8 cellular contexts compared by ENCODE assay signal in genomic region chr19:45137179-45137761, GRCh38. TPM values are rescaled to one million over a fixed set of nuclear protein-coding genes. Genes with fewer than 3 reads are reported as not detected.
DNase-seq lines count a peak whose midpoint lies in the region; ATAC-seq, FAIRE-seq and TF ChIP-seq lines count a peak whose summit lies in the region.

No MANE protein-coding gene starts in this region.

- in situ Hi-C loops in astrocyte of the cerebellum (cut with HindIII; ENCODE audit: low sequenced_read_pairs): no loop called here

- no peak for FAIRE-seq in kidney (lab: Jason Lieb, UNC)

- H3K27me3 Mint-ChIP-seq in activated T-helper 1 cell treated with anti-CD3 and anti-CD28 coated beads, Interleukin-12 subunit alpha, Interleukin-12 subunit beta, Interleukin-2, Interleukin-4 antibody, amounts not matched to agents 30 ng/mL and 10 ng/mL and 1 ng/mL, durations not matched to agents 14 hours and 24 hours and 36 hours (ENCODE audit: insufficient read depth): no peaks in the 10 kb centered on the region

- peak; percentile 73 for ATAC-seq in HG03108 (IDR thresholded peaks at IDR 0.05; ENCODE audit: unreplicated experiment)
- ATAC-seq in stimulated activated effector memory CD8-positive, alpha-beta T cell treated with anti-CD3 and anti-CD28 coated beads, Interleukin-12 subunit alpha, Interleukin-12 subunit beta, amount 100 ng/mL, for 72 hours: no peak

- H3K9me3 ChIP-seq in kidney (ENCODE audit: control insufficient read depth in 1 of 2, low read length in 2 of 2): no peaks in the 10 kb centered on the region

- no peak overlapping the region for H3K4me3 Mint-ChIP-seq in stimulated activated effector memory CD8-positive, alpha-beta T cell treated with anti-CD3 and anti-CD28 coated beads, Interleukin-12 subunit alpha, Interleukin-12 subunit beta, amount 100 ng/mL, for 72 hours
- no peak overlapping the region for H3K4me3 Mint-ChIP-seq in activated T-helper 1 cell treated with anti-CD3 and anti-CD28 coated beads, Interleukin-12 subunit alpha, Interleukin-12 subunit beta, Interleukin-2, Interleukin-4 antibody, amounts not matched to agents 30 ng/mL and 10 ng/mL and 1 ng/mL, durations not matched to agents 14 hours and 24 hours and 36 hours

- no peak overlapping the region for H3K27ac ChIP-seq in kidney (ENCODE audit: low read depth in 2 of 2, low read length in 2 of 2)

- H3K4me3 ChIP-seq in astrocyte of the cerebellum (ENCODE audit: low read depth, low read length) (no peak overlapping the region), kidney (ENCODE audit: low read length in 2 of 2) (no peak overlapping the region)

- no peaks in the 10 kb centered on the region for H3K4me1 ChIP-seq in kidney (ENCODE audit: control insufficient read depth in 1 of 2, insufficient read depth in 1 of 2, low read depth in 1 of 2, low read length in 2 of 2)

- peak overlapping the region; percentile 41 for H3K27ac Mint-ChIP-seq in stimulated activated effector memory CD8-positive, alpha-beta T cell treated with anti-CD3 and anti-CD28 coated beads, Interleukin-12 subunit alpha, Interleukin-12 subunit beta, amount 100 ng/mL, for 72 hours
- no peak overlapping the region for H3K27ac Mint-ChIP-seq in activated T-helper 1 cell treated with anti-CD3 and anti-CD28 coated beads, Interleukin-12 subunit alpha, Interleukin-12 subunit beta, Interleukin-2, Interleukin-4 antibody, amounts not matched to agents 30 ng/mL and 10 ng/mL and 1 ng/mL, durations not matched to agents 14 hours and 24 hours and 36 hours

- H3K4me1 Mint-ChIP-seq in stimulated activated effector memory CD8-positive, alpha-beta T cell treated with anti-CD3 and anti-CD28 coated beads, Interleukin-12 subunit alpha, Interleukin-12 subunit beta, amount 100 ng/mL, for 72 hours: peaks cover 23% of the 10 kb centered on the region
- H3K4me1 Mint-ChIP-seq in activated T-helper 1 cell treated with anti-CD3 and anti-CD28 coated beads, Interleukin-12 subunit alpha, Interleukin-12 subunit beta, Interleukin-2, Interleukin-4 antibody, amounts not matched to agents 30 ng/mL and 10 ng/mL and 1 ng/mL, durations not matched to agents 14 hours and 24 hours and 36 hours (ENCODE audit: low read depth): no peaks in the 10 kb centered on the region

- intact Hi-C loops in kidney (cut with DNase I): no loop called here
- intact Hi-C loops in activated T-helper 1 cell treated with anti-CD3 and anti-CD28 coated beads, Interleukin-12 subunit alpha, Interleukin-12 subunit beta, Interleukin-2, Interleukin-4 antibody, amounts not matched to agents 30 ng/mL and 10 ng/mL and 1 ng/mL, durations not matched to agents 14 hours and 24 hours and 36 hours (cut with micrococcal nuclease): no loop called here

- peaks cover 14% of the 10 kb centered on the region for H3K36me3 Mint-ChIP-seq in stimulated activated effector memory CD8-positive, alpha-beta T cell treated with anti-CD3 and anti-CD28 coated beads, Interleukin-12 subunit alpha, Interleukin-12 subunit beta, amount 100 ng/mL, for 72 hours
- H3K36me3 Mint-ChIP-seq in activated T-helper 1 cell treated with anti-CD3 and anti-CD28 coated beads, Interleukin-12 subunit alpha, Interleukin-12 subunit beta, Interleukin-2, Interleukin-4 antibody, amounts not matched to agents 30 ng/mL and 10 ng/mL and 1 ng/mL, durations not matched to agents 14 hours and 24 hours and 36 hours (ENCODE audit: low read depth): no peaks in the 10 kb centered on the region

- TF ChIP-seq CTCF in astrocyte of the cerebellum (IDR thresholded peaks at IDR 0.05; ENCODE audit: low read depth, low read length, missing control alignments) (no peak), kidney (IDR thresholded peaks at IDR 0.05; ENCODE audit: borderline replicate concordance, extremely low read depth, insufficient read depth) (no peak)

- H3K36me3 ChIP-seq in kidney (ENCODE audit: control insufficient read depth in 1 of 2, insufficient read depth in 2 of 2, low read length in 2 of 2): peaks cover 0 to 2% of the 10 kb centered on the region in 2 donors

- DNase-seq in GM19238 (ENCODE audit: insufficient read length, low spot score) (peak; percentile 92), astrocyte of the cerebellum (ENCODE audit: low read depth) (peak; percentile 35), kidney (no peak), NCI-H1105 treated with DMSO at 0.1 percent for 48 hours (lab: John Stamatoyannopoulos, UW) (no peak), NCI-H187 (lab: John Stamatoyannopoulos, UW) (no peak)
- no peak for DNase-seq in stimulated activated effector memory CD8-positive, alpha-beta T cell treated with anti-CD3 and anti-CD28 coated beads, Interleukin-12 subunit alpha, Interleukin-12 subunit beta, amount 100 ng/mL, for 72 hours (ENCODE audit: low spot score in 2 of 2)
- DNase-seq in activated T-helper 1 cell treated with anti-CD3 and anti-CD28 coated beads, Interleukin-12 subunit alpha, Interleukin-12 subunit beta, Interleukin-2, Interleukin-4 antibody, amounts not matched to agents 30 ng/mL and 10 ng/mL and 1 ng/mL, durations not matched to agents 14 hours and 24 hours and 36 hours (ENCODE audit: low spot score): no peak

- no peak overlapping the region for H3K9ac ChIP-seq in kidney (ENCODE audit: low read length in 2 of 2)

- H3K9me3 Mint-ChIP-seq in stimulated activated effector memory CD8-positive, alpha-beta T cell treated with anti-CD3 and anti-CD28 coated beads, Interleukin-12 subunit alpha, Interleukin-12 subunit beta, amount 100 ng/mL, for 72 hours: no peaks in the 10 kb centered on the region
- no peaks in the 10 kb centered on the region for H3K9me3 Mint-ChIP-seq in activated T-helper 1 cell treated with anti-CD3 and anti-CD28 coated beads, Interleukin-12 subunit alpha, Interleukin-12 subunit beta, Interleukin-2, Interleukin-4 antibody, amounts not matched to agents 30 ng/mL and 10 ng/mL and 1 ng/mL, durations not matched to agents 14 hours and 24 hours and 36 hours

RNA-seq across cellular contexts. Expression of gene NKPD1, which starts 23.5 kb away (rescaled TPM):
- 0.09 TPM for total RNA-seq in kidney
- polyA plus RNA-seq in kidney (ENCODE audit: insufficient read depth, low read depth, low replicate concordance): not detected
- 0.16 and 0.20 TPM in 2 replicates for total RNA-seq in activated T-helper 1 cell treated with anti-CD3 and anti-CD28 coated beads, Interleukin-12 subunit alpha, Interleukin-12 subunit beta, Interleukin-2, Interleukin-4 antibody, amounts not matched to agents 30 ng/mL and 10 ng/mL and 1 ng/mL, durations not matched to agents 14 hours and 24 hours and 36 hours

RNA-seq across cellular contexts. Expression of gene TRAPPC6A, which starts 40.8 kb away (rescaled TPM):
- 37.2 TPM for total RNA-seq in kidney
- 123 TPM for polyA plus RNA-seq in kidney (ENCODE audit: insufficient read depth, low read depth, low replicate concordance)
- 18.4 and 22.8 TPM in 2 replicates for total RNA-seq in activated T-helper 1 cell treated with anti-CD3 and anti-CD28 coated beads, Interleukin-12 subunit alpha, Interleukin-12 subunit beta, Interleukin-2, Interleukin-4 antibody, amounts not matched to agents 30 ng/mL and 10 ng/mL and 1 ng/mL, durations not matched to agents 14 hours and 24 hours and 36 hours

RNA-seq across cellular contexts. Expression of gene BLOC1S3, which starts 41.3 kb away (rescaled TPM):
- total RNA-seq in kidney: 13.2 TPM
- 5.2 TPM for polyA plus RNA-seq in kidney (ENCODE audit: insufficient read depth, low read depth, low replicate concordance)
- total RNA-seq in activated T-helper 1 cell treated with anti-CD3 and anti-CD28 coated beads, Interleukin-12 subunit alpha, Interleukin-12 subunit beta, Interleukin-2, Interleukin-4 antibody, amounts not matched to agents 30 ng/mL and 10 ng/mL and 1 ng/mL, durations not matched to agents 14 hours and 24 hours and 36 hours: 10.4 and 10.5 TPM in 2 replicates

RNA-seq across cellular contexts. Expression of gene PPP1R37, which starts 44.3 kb away (rescaled TPM):
- total RNA-seq in kidney: 33.0 TPM
- polyA plus RNA-seq in kidney (ENCODE audit: insufficient read depth, low read depth, low replicate concordance): 21.6 TPM
- total RNA-seq in activated T-helper 1 cell treated with anti-CD3 and anti-CD28 coated beads, Interleukin-12 subunit alpha, Interleukin-12 subunit beta, Interleukin-2, Interleukin-4 antibody, amounts not matched to agents 30 ng/mL and 10 ng/mL and 1 ng/mL, durations not matched to agents 14 hours and 24 hours and 36 hours: 20.4 and 20.5 TPM in 2 replicates

RNA-seq across cellular contexts. Expression of gene GEMIN7, which starts 58.2 kb away (rescaled TPM):
- total RNA-seq in kidney: 17.2 TPM
- 32.2 TPM for polyA plus RNA-seq in kidney (ENCODE audit: insufficient read depth, low read depth, low replicate concordance)
- total RNA-seq in activated T-helper 1 cell treated with anti-CD3 and anti-CD28 coated beads, Interleukin-12 subunit alpha, Interleukin-12 subunit beta, Interleukin-2, Interleukin-4 antibody, amounts not matched to agents 30 ng/mL and 10 ng/mL and 1 ng/mL, durations not matched to agents 14 hours and 24 hours and 36 hours: 46.8 and 53.6 TPM in 2 replicates

Comparison
In these comparisons a context has a peak if more than half of its experiments do, and no peak if none do; other contexts are left out.
1. DNase-seq: peak in GM19238 (single experiment) and astrocyte of the cerebellum (single experiment); none in stimulated activated effector memory CD8-positive, alpha-beta T cell treated with anti-CD3 and anti-CD28 coated beads, Interleukin-12 subunit alpha, Interleukin-12 subunit beta, amount 100 ng/mL, for 72 hours (0 of 2), kidney (single experiment), NCI-H1105 treated with DMSO at 0.1 percent for 48 hours (single experiment), NCI-H187 (0 of 2) and activated T-helper 1 cell treated with anti-CD3 and anti-CD28 coated beads, Interleukin-12 subunit alpha, Interleukin-12 subunit beta, Interleukin-2, Interleukin-4 antibody, amounts not matched to agents 30 ng/mL and 10 ng/mL and 1 ng/mL, durations not matched to agents 14 hours and 24 hours and 36 hours (single experiment).